ENCODE assay signal across 8 cellular contexts in the genomic region with DNA sequence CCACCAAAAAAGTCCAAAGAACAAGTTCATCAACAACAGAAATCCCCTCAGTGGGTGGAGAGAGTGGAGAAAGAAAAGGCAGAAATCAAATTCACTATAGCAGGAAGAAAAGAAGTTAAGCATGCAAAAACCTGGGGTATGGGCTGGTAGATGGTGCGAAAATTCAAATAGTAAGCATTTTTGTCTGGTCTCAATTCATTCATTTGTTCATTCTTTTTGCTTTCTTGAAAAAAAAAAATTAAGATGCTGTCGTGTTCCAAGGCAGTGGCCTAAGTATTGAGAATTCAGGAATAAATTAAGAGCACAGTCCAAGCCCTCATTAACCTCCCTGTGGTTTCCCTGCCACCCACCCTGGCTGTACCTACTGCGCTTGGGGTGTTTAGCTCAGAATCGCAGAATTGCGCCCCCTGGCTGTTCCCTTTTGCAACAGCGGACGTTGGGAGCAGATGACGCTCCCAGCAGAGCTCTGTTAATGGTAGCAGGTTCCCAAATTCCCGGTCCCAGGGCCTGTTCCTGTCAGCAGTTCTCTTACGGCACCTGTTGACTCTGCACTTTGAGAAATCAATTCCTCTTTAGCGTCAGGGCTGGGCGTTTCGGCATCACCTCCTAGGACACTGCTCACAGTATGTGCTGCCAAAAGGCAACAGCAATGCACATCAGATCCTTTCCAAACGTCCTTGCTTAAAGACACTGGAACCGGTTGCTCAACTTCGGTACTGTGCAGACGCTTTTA. TPM values are rescaled to one million over a fixed set of nuclear protein-coding genes. Genes with fewer than 3 reads are reported as not detected.
DNase-seq lines count a peak whose midpoint lies in the region; ATAC-seq, FAIRE-seq and TF ChIP-seq lines count a peak whose summit lies in the region.

No MANE protein-coding gene starts in this region.

- H2AFZ ChIP-seq in Karpas-422 (ENCODE audit: low read length) = no peak overlapping the region

- H3K4me3 Mint-ChIP-seq in activated T-cell treated with anti-CD3 and anti-CD28 coated beads, Interleukin-2, amount 50 U/mL, for 72 hours = no peak overlapping the region

- H3K36me3 Mint-ChIP-seq in activated T-cell treated with anti-CD3 and anti-CD28 coated beads, Interleukin-2, amount 50 U/mL, for 72 hours (ENCODE audit: insufficient read depth in 2 of 2) = no peaks in the 10 kb centered on the region

- no peaks in the 10 kb centered on the region; the same call in 1 of the 2 replicates for H3K4me1 ChIP-seq in Karpas-422 (ENCODE audit: low read length)
- peaks cover 0 to 41% (median 26%) of the 10 kb centered on the region in 4 donors for H3K4me1 ChIP-seq in liver (ENCODE audit: control insufficient read depth in 4 of 4, insufficient read depth in 4 of 4, low read length in 3 of 4)

- no peaks in the 10 kb centered on the region for H3K27me3 ChIP-seq in Karpas-422 (ENCODE audit: low read length)
- no peaks in the 10 kb centered on the region for H3K27me3 ChIP-seq in liver (ENCODE audit: control insufficient read depth in 4 of 4, insufficient read depth in 4 of 4, low read length in 3 of 4)

- H3K27me3 Mint-ChIP-seq in activated T-cell treated with anti-CD3 and anti-CD28 coated beads, Interleukin-2, amount 50 U/mL, for 72 hours (ENCODE audit: low read depth) = no peaks in the 10 kb centered on the region

- H3K9me2 ChIP-seq in Karpas-422 (replicated peaks; ENCODE audit: insufficient read depth, low read length) = no peaks in the 10 kb centered on the region

- peaks cover 31% of the 10 kb centered on the region for H3K4me1 Mint-ChIP-seq in activated T-cell treated with anti-CD3 and anti-CD28 coated beads, Interleukin-2, amount 50 U/mL, for 72 hours (ENCODE audit: low read depth)

- peak overlapping the region; percentile 21 for H3K4me2 ChIP-seq in Karpas-422 (ENCODE audit: low read depth, low read length, poor library complexity, severe bottlenecking)

- H3K27ac ChIP-seq in Karpas-422 (ENCODE audit: low read length) = no peak overlapping the region
- H3K27ac ChIP-seq in liver (ENCODE audit: low read depth in 1 of 2, low read length in 2 of 2) = peak overlapping the region in 1 of 2 donors; percentile 2

- H3K9me3 Mint-ChIP-seq in activated T-cell treated with anti-CD3 and anti-CD28 coated beads, Interleukin-2, amount 50 U/mL, for 72 hours = no peaks in the 10 kb centered on the region

- H3K36me3 ChIP-seq in Karpas-422 (ENCODE audit: insufficient read depth, low read length) = no peaks in the 10 kb centered on the region
- no peaks in the 10 kb centered on the region for H3K36me3 ChIP-seq in liver (ENCODE audit: control insufficient read depth in 4 of 4, insufficient read depth in 3 of 4, low read depth in 1 of 4, low read length in 3 of 4)

- DNase-seq in D341Med (ENCODE audit: low spot score) (peak; percentile 43), Karpas-422 (peak; percentile 83), urothelium cell line (ENCODE audit: low spot score) (peak; percentile 12), OCI-M2 (lab: John Stamatoyannopoulos, UW; ENCODE audit: unreplicated experiment) (no peak), DMS79 treated with DMSO at 0.1 percent for 48 hours (lab: John Stamatoyannopoulos, UW) (no peak)
- DNase-seq in activated T-cell treated with anti-CD3 and anti-CD28 coated beads, Interleukin-2, amount 50 U/mL, for 72 hours = peak; percentile 48

- FAIRE-seq in urothelium cell line (lab: Jason Lieb, UNC) = no peak

- 45% methylated on average over 17 of the region's 17 CpGs for WGBS in liver

- H3K27ac Mint-ChIP-seq in activated T-cell treated with anti-CD3 and anti-CD28 coated beads, Interleukin-2, amount 50 U/mL, for 72 hours = no peak overlapping the region

- H3K9ac ChIP-seq in Karpas-422 (ENCODE audit: low read length) = no peak overlapping the region
- no peak overlapping the region for H3K9ac ChIP-seq in liver (ENCODE audit: low read depth in 1 of 2, low read length in 2 of 2)

- no peaks in the 10 kb centered on the region for H4K20me1 ChIP-seq in Karpas-422 (ENCODE audit: insufficient read depth, low read depth, low read length)

- TF ChIP-seq RAD21 in liver (IDR thresholded peaks at IDR 0.05) = peak; percentile 56 to 80

- H3K9me3 ChIP-seq in Karpas-422 (ENCODE audit: low read length) (no peaks in the 10 kb centered on the region), liver (ENCODE audit: control insufficient read depth in 4 of 4, low read length in 3 of 4) (no peaks in the 10 kb centered on the region)

- no peaks in the 10 kb centered on the region for H3K79me2 ChIP-seq in Karpas-422 (ENCODE audit: low read length)

- peak; percentile 61 for TF ChIP-seq CTCF in liver (IDR thresholded peaks at IDR 0.05; ENCODE audit: low read depth, low read length, missing input control)

- H3K4me3 ChIP-seq in Karpas-422 (ENCODE audit: low read length) (no peak overlapping the region), liver (ENCODE audit: low read depth in 1 of 3, low read length in 3 of 3) (no peak overlapping the region)

- ATAC-seq in activated T-cell treated with anti-CD3 and anti-CD28 coated beads, Interleukin-2, amount 50 U/mL, for 72 hours (replicated peaks in 1 of 2) = peak; percentile 37 to 57
- no peak for ATAC-seq in HG03457 (IDR thresholded peaks at IDR 0.05; ENCODE audit: unreplicated experiment)

TF ChIP-seq in liver, 16 proteins besides CTCF, POLR2A, EP300 and RAD21:
- TF ChIP-seq JUND (IDR thresholded peaks at IDR 0.05) (no peak), NR2F2 (IDR thresholded peaks at IDR 0.05) (no peak), FOXA2 (IDR thresholded peaks at IDR 0.05) (no peak), RXRA (IDR thresholded peaks at IDR 0.05) (peak; percentile 43 to 80), HNF4G (IDR thresholded peaks at IDR 0.05) (no peak), EGR1 (IDR thresholded peaks at IDR 0.05; ENCODE audit: low read depth in 2 of 2) (no peak), FOXA1 (IDR thresholded peaks at IDR 0.05) (peak; percentile 47), GABPA (IDR thresholded peaks at IDR 0.05 in 1 of 2, conservative IDR thresholded peaks at IDR 0.05 in 1 of 2) (peak in 1 of 2 donors; percentile 60), SP1 (IDR thresholded peaks at IDR 0.05) (peak; percentile 69), HNF4A (conservative IDR thresholded peaks at IDR 0.05) (peak in 1 of 2 donors; percentile 72), YY1 (IDR thresholded peaks at IDR 0.05) (peak; percentile 59)
- TF ChIP-seq, protein P1, sequence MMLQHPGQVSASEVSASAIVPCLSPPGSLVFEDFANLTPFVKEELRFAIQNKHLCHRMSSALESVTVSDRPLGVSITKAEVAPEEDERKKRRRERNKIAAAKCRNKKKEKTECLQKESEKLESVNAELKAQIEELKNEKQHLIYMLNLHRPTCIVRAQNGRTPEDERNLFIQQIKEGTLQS (IDR thresholded peaks at IDR 0.05) = no peak
- TF ChIP-seq, protein P2, sequence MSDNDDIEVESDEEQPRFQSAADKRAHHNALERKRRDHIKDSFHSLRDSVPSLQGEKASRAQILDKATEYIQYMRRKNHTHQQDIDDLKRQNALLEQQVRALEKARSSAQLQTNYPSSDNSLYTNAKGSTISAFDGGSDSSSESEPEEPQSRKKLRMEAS (IDR thresholded peaks at IDR 0.05) = peak; percentile 40
- TF ChIP-seq, protein P3, sequence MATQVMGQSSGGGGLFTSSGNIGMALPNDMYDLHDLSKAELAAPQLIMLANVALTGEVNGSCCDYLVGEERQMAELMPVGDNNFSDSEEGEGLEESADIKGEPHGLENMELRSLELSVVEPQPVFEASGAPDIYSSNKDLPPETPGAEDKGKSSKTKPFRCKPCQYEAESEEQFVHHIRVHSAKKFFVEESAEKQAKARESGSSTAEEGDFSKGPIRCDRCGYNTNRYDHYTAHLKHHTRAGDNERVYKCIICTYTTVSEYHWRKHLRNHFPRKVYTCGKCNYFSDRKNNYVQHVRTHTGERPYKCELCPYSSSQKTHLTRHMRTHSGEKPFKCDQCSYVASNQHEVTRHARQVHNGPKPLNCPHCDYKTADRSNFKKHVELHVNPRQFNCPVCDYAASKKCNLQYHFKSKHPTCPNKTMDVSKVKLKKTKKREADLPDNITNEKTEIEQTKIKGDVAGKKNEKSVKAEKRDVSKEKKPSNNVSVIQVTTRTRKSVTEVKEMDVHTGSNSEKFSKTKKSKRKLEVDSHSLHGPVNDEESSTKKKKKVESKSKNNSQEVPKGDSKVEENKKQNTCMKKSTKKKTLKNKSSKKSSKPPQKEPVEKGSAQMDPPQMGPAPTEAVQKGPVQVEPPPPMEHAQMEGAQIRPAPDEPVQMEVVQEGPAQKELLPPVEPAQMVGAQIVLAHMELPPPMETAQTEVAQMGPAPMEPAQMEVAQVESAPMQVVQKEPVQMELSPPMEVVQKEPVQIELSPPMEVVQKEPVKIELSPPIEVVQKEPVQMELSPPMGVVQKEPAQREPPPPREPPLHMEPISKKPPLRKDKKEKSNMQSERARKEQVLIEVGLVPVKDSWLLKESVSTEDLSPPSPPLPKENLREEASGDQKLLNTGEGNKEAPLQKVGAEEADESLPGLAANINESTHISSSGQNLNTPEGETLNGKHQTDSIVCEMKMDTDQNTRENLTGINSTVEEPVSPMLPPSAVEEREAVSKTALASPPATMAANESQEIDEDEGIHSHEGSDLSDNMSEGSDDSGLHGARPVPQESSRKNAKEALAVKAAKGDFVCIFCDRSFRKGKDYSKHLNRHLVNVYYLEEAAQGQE (IDR thresholded peaks at IDR 0.05) = no peak

RNA-seq across cellular contexts. Expression of a gene that starts 34.0 kb away (rescaled TPM):
- 21.4 and 29.0 TPM in 2 replicates for total RNA-seq in Karpas-422 (2014; rRNA removed; shearing (Covaris generic); ENCODE audit: low replicate concordance)
- total RNA-seq in activated T-cell treated with anti-CD3 and anti-CD28 coated beads, Interleukin-2, amount 50 U/mL, for 72 hours = 10 to 100 TPM in 1 of 2 donors, 1 to 10 TPM in 1; 8.5 to 13.8 TPM
- total RNA-seq in liver = 10 to 100 TPM in 1 of 2 donors, 1 to 10 TPM in 1; 8.5 to 21.8 TPM
- 1 to 10 TPM; 3.7 to 4.3 TPM for polyA plus RNA-seq in liver

Comparison
In these comparisons a context has a peak if more than half of its experiments do, and no peak if none do; other contexts are left out.
1. DNase-seq: peak in D341Med (single experiment), Karpas-422 (single experiment), activated T-cell treated with anti-CD3 and anti-CD28 coated beads, Interleukin-2, amount 50 U/mL, for 72 hours (2 of 2) and urothelium cell line (single experiment); none in OCI-M2 (single experiment) and DMS79 treated with DMSO at 0.1 percent for 48 hours (single experiment).